ENCODE assay signal across 16 cellular contexts in genomic region chr19:49583239-49583638, GRCh38. TPM values are rescaled to one million over a fixed set of nuclear protein-coding genes. Genes with fewer than 3 reads are reported as not detected.
A peak's percentile ranks its signal among the peaks of the same experiment; 100 is the strongest.
DNase-seq lines count a peak whose midpoint lies in the region; ATAC-seq, FAIRE-seq and TF ChIP-seq lines count a peak whose summit lies in the region.
"Had no signal": no experiment of that assay in that cellular context is flagged by ENCODE, and none has a peak within 500 bp of the region (broad histone marks: within the 10 kb centered on the region; RNA-seq: fewer than 3 reads in every experiment).

No MANE protein-coding gene starts in this region.

- no peak overlapping the region for H4K8ac ChIP-seq in neuronal stem cell (ENCODE audit: low read depth, low read length)

- H3K27me3 Mint-ChIP-seq in CD4-positive, alpha-beta T cell, result no peaks in the 10 kb centered on the region
- H3K27me3 Mint-ChIP-seq: CD8-positive, alpha-beta memory T cell; IgD-negative memory B cell had no signal

- H2AK5ac ChIP-seq in neuronal stem cell (ENCODE audit: low read depth, low read length), result no peak overlapping the region

- peaks cover 4% of the 10 kb centered on the region for H3K36me3 Mint-ChIP-seq in CD4-positive, alpha-beta T cell (ENCODE audit: low read depth)
- H3K36me3 Mint-ChIP-seq: IgD-negative memory B cell had no signal

- intact Hi-C loops in HepG2 (cut with micrococcal nuclease; ENCODE audit: unreplicated experiment), result no loop called here
- intact Hi-C loops in right lobe of liver (cut with DNase I), result no loop called here
- intact Hi-C loops in CD4-positive, alpha-beta T cell (cut with DNase I, micrococcal nuclease), result loop anchor here in 1 of 2 experiments (10.0 kb wide), 1 partner anchor 358 kb away; no protein-coding TSS in a partner anchor

- H3K79me2 ChIP-seq in HepG2 (ENCODE audit: insufficient read depth, low read length) (peaks cover 19% of the 10 kb centered on the region), Karpas-422 (ENCODE audit: low read length) (peaks cover 19% of the 10 kb centered on the region)

- H3K4me1 Mint-ChIP-seq in CD4-positive, alpha-beta T cell (ENCODE audit: low read depth), result peaks cover 20% of the 10 kb centered on the region

- no peak overlapping the region for H3K4ac ChIP-seq in neuronal stem cell (ENCODE audit: low read length)

- no peak overlapping the region for H3K27ac Mint-ChIP-seq in CD4-positive, alpha-beta T cell
- H3K27ac Mint-ChIP-seq: CD8-positive, alpha-beta memory T cell; IgD-negative memory B cell had no signal

- CTCF ChIA-PET in HepG2 (lab: Yijun Ruan, JAX; ENCODE audit: low intra/inter-chr PET ratio, low total read pairs), result no interaction called here
- CTCF ChIA-PET in CD4-positive, alpha-beta T cell (lab: Charles Lee), result interaction anchor here (0.7 kb wide), 1 partner anchor 75 kb away, joined by 3 read pairs; no protein-coding TSS in a partner anchor

- H2BK120ac ChIP-seq in neuronal stem cell (ENCODE audit: low read depth, low read length), result no peak overlapping the region

- H3K9ac ChIP-seq in HepG2 (ENCODE audit: insufficient read depth, low read depth, low read length) (peak overlapping the region; percentile 30; the same call in 1 of the 2 replicates), Karpas-422 (ENCODE audit: low read length) (no peak overlapping the region), neuronal stem cell (ENCODE audit: low read depth, low read length, poor library complexity) (no peak overlapping the region)
- H3K9ac ChIP-seq: KMS-11 had no signal

- no peak overlapping the region for H3K18ac ChIP-seq in neuronal stem cell (ENCODE audit: low read length)

- no TSS peak for BruUV-seq in HepG2 (replicated peaks; lab: Mats Ljungman, UMichigan)

- H3K27ac ChIP-seq in HepG2 (ENCODE audit: extremely low read length, insufficient read depth, low read length) (no peak overlapping the region), right lobe of liver (no peak overlapping the region), Karpas-422 (ENCODE audit: low read length) (no peak overlapping the region), neuronal stem cell (replicated peaks; ENCODE audit: low read length) (no peak overlapping the region)
- H3K27ac ChIP-seq in CD4-positive, alpha-beta T cell (ENCODE audit: low read depth, low read length), result no peak overlapping the region
- H3K27ac ChIP-seq: KMS-11 had no signal

- H3K4me3 Mint-ChIP-seq in CD4-positive, alpha-beta T cell, result no peak overlapping the region
- H3K4me3 Mint-ChIP-seq: CD14-positive monocyte; CD8-positive, alpha-beta memory T cell had no signal

- TF ChIP-seq EP300 in HepG2 (IDR thresholded peaks at IDR 0.05; ENCODE audit: low read depth in 2 of 2, low read length in 2 of 2) (no peak), HepG2 (CRISPR knock-in tag; IDR thresholded peaks at IDR 0.05; ENCODE audit: borderline replicate concordance) (no peak)

- H3K9me3 ChIP-seq in HepG2 (ENCODE audit: low read length), result no peaks in the 10 kb centered on the region
- H3K9me3 ChIP-seq in right lobe of liver, result no peaks in the 10 kb centered on the region
- H3K9me3 ChIP-seq in Karpas-422 (ENCODE audit: low read length), result no peaks in the 10 kb centered on the region
- H3K9me3 ChIP-seq in neuronal stem cell (replicated peaks in 1 of 2; ENCODE audit: control insufficient read depth in 2 of 2, insufficient read depth in 1 of 2, low read depth in 1 of 2, low read length in 2 of 2), result no peaks in the 10 kb centered on the region
- no peaks in the 10 kb centered on the region for H3K9me3 ChIP-seq in CD4-positive, alpha-beta T cell (ENCODE audit: control insufficient read depth, low read length)
- H3K9me3 ChIP-seq: A549, Caco-2 had no signal

- H2AFZ ChIP-seq in HepG2 (ENCODE audit: low read length) (peak overlapping the region; percentile 63), Karpas-422 (ENCODE audit: low read length) (peak overlapping the region; percentile 14; the same call in 1 of the 2 replicates), neuronal stem cell (ENCODE audit: low read length) (peak overlapping the region; percentile 76)

- TF ChIP-seq POLR2A in HepG2 (IDR thresholded peaks at IDR 0.05; ENCODE audit: insufficient read depth in 1 of 2, low read depth in 2 of 2, low read length in 2 of 2) (no peak), right lobe of liver (IDR thresholded peaks at IDR 0.05) (no peak)

- no peak overlapping the region for H3K14ac ChIP-seq in neuronal stem cell (ENCODE audit: low read length)

- H3K4me3 ChIP-seq in HepG2 (replicated peaks in 1 of 3; ENCODE audit: insufficient read depth in 1 of 3, low read depth in 2 of 3, low read length in 3 of 3), result no peak overlapping the region
- no peak overlapping the region for H3K4me3 ChIP-seq in right lobe of liver
- no peak overlapping the region for H3K4me3 ChIP-seq in Karpas-422 (ENCODE audit: low read length)
- no peak overlapping the region for H3K4me3 ChIP-seq in neuronal stem cell (ENCODE audit: low read length in 2 of 2)
- H3K4me3 ChIP-seq: A549 had no signal

- no peak overlapping the region for H2BK12ac ChIP-seq in neuronal stem cell (ENCODE audit: low read length)

- no peak for FAIRE-seq in HepG2 (lab: Jason Lieb, UNC)
- FAIRE-seq: A549, GM19239, H54 had no signal

- H4K91ac ChIP-seq in neuronal stem cell (ENCODE audit: low read depth, low read length, poor library complexity), result no peak overlapping the region

- H3K36me3 ChIP-seq in HepG2 (replicated peaks in 1 of 2; ENCODE audit: control insufficient read depth in 1 of 2, insufficient read depth in 2 of 2, low read length in 2 of 2) (no peaks in the 10 kb centered on the region), right lobe of liver (no peaks in the 10 kb centered on the region), Karpas-422 (ENCODE audit: insufficient read depth, low read length) (no peaks in the 10 kb centered on the region), neuronal stem cell (replicated peaks in 1 of 2; ENCODE audit: control insufficient read depth in 2 of 2, insufficient read depth in 2 of 2, low read length in 2 of 2) (no peaks in the 10 kb centered on the region)

- H3K9me2 ChIP-seq in Karpas-422 (replicated peaks; ENCODE audit: insufficient read depth, low read length), result no peaks in the 10 kb centered on the region

- TF ChIP-seq CTCF in HepG2 (CRISPR knock-in tag; IDR thresholded peaks at IDR 0.05), result no peak
- TF ChIP-seq CTCF in right lobe of liver (IDR thresholded peaks at IDR 0.05), result no peak
- no peak for TF ChIP-seq CTCF in CD4-positive, alpha-beta T cell (IDR thresholded peaks at IDR 0.05)

- H4K20me1 ChIP-seq in HepG2 (ENCODE audit: insufficient read depth, low read length) (no peaks in the 10 kb centered on the region), Karpas-422 (ENCODE audit: insufficient read depth, low read depth, low read length) (no peaks in the 10 kb centered on the region)

- H3K4me2 ChIP-seq in HepG2 (ENCODE audit: low read depth, low read length), result peak overlapping the region; percentile 47; the same call in 1 of the 2 replicates
- H3K4me2 ChIP-seq in Karpas-422 (ENCODE audit: low read depth, low read length, poor library complexity, severe bottlenecking), result no peak overlapping the region
- no peak overlapping the region for H3K4me2 ChIP-seq in neuronal stem cell (ENCODE audit: insufficient read depth, low read length, poor library complexity, severe bottlenecking)
- H3K4me2 ChIP-seq: A549, KMS-11 had no signal

- WGBS in HepG2 (ENCODE audit: low lambda C conversion rate), result 3% methylated on average over 2 of the region's 2 CpGs
- WGBS in right lobe of liver (ENCODE audit: insufficient coverage, low coverage, low lambda C conversion rate, missing lambda C conversion rate), result 65% methylated on average over 2 of the region's 2 CpGs
- no CpG with 5 or more reads among the region's 2 CpGs for WGBS in neuronal stem cell (ENCODE audit: extremely low coverage in 2 of 2, insufficient read length in 2 of 2, insufficient replicate concordance in 1 of 2), 2 donors

- in situ Hi-C loops in HepG2 (cut with HindIII; ENCODE audit: extremely low pct_ligation_motif_present, low pct_unique_long_range_greater_than_20kb), result no loop called here

- H2BK5ac ChIP-seq in neuronal stem cell (ENCODE audit: low read length), result no peak overlapping the region

- H3K4me1 ChIP-seq in HepG2 (ENCODE audit: insufficient read depth, low read length), result peaks cover 35% of the 10 kb centered on the region
- H3K4me1 ChIP-seq in right lobe of liver, result peaks cover 0 to 17% (median 6%) of the 10 kb centered on the region in 4 donors
- H3K4me1 ChIP-seq in Karpas-422 (ENCODE audit: low read length), result peaks cover 20% of the 10 kb centered on the region
- H3K4me1 ChIP-seq in neuronal stem cell (ENCODE audit: control insufficient read depth in 2 of 2, insufficient read depth in 1 of 2, low read depth in 1 of 2, low read length in 2 of 2), result peaks cover 10 to 12% of the 10 kb centered on the region in 2 donors

- ATAC-seq in HepG2, result no peak
- no peak for ATAC-seq in right lobe of liver
- ATAC-seq in CD4-positive, alpha-beta T cell (ENCODE audit: poor library complexity), result no peak
- ATAC-seq: A549 had no signal

- peaks cover 4% of the 10 kb centered on the region for H3K79me1 ChIP-seq in neuronal stem cell (ENCODE audit: low read depth, low read length)

- TF ChIP-seq RAD21 in HepG2 (CRISPR knock-in tag; IDR thresholded peaks at IDR 0.05), result no peak

- H3K9me3 Mint-ChIP-seq in CD4-positive, alpha-beta T cell, result no peaks in the 10 kb centered on the region
- H3K9me3 Mint-ChIP-seq: CD14-positive monocyte; CD8-positive, alpha-beta memory T cell; IgD-negative memory B cell had no signal

- peak overlapping the region; percentile 28 for H2BK15ac ChIP-seq in neuronal stem cell (ENCODE audit: low read length)

- no peak for DNase-seq in HepG2 (ENCODE audit: low spot score)
- no peak for DNase-seq in right lobe of liver
- DNase-seq in Karpas-422, result no peak
- no peak for DNase-seq in neuronal stem cell (ENCODE audit: low spot score)
- DNase-seq in NCI-H748 treated with DMSO at 0.1 percent for 48 hours (lab: John Stamatoyannopoulos, UW), result no peak
- no peak for DNase-seq in CD4-positive, alpha-beta T cell
- DNase-seq: Caco-2; CD8-positive, alpha-beta memory T cell; DMS53; GF-D8 had no signal

- H3K23ac ChIP-seq in neuronal stem cell (ENCODE audit: low read depth, low read length, poor library complexity), result no peak overlapping the region

- H3K27me3 ChIP-seq in HepG2 (ENCODE audit: control insufficient read depth in 1 of 2, insufficient read depth in 2 of 2, low read length in 2 of 2) (peaks cover 0 to 5% of the 10 kb centered on the region in 2 experiments; a peak in 1 of 5 replicates), right lobe of liver (no peaks in the 10 kb centered on the region), Karpas-422 (ENCODE audit: low read length) (no peaks in the 10 kb centered on the region), neuronal stem cell (ENCODE audit: control insufficient read depth in 3 of 3, insufficient read depth in 3 of 3, low read depth in 1 of 3, low read length in 3 of 3) (no peaks in the 10 kb centered on the region)
- no peaks in the 10 kb centered on the region for H3K27me3 ChIP-seq in CD4-positive, alpha-beta T cell (ENCODE audit: control insufficient read depth, insufficient read depth, low read length)

- POLR2A ChIA-PET in HepG2 (lab: Yijun Ruan, JAX), result interaction anchor here (0.8 kb wide), 1 partner anchor 23 kb away, joined by 3 read pairs; no protein-coding TSS in a partner anchor
- POLR2A ChIA-PET in CD4-positive, alpha-beta T cell (lab: Charles Lee), result no interaction called here

RNA-seq across cellular contexts. Expression of gene PRRG2, which starts 2.1 kb away (rescaled TPM):
- total RNA-seq in HepG2 (2016; rRNA removed; fragmentation: Illumina TruSeq; extraction: Trizol), result 0.51 and 0.82 TPM in 2 replicates
- 1.1 and 1.6 TPM in 2 replicates for total RNA-seq in HepG2 (2016; cell fraction: cytosol; rRNA removed; fragmentation: Illumina TruSeq; extraction: Trizol; ENCODE audit: low read depth)
- total RNA-seq in HepG2 (2016; cell fraction: insoluble cytoplasmic fraction; rRNA removed; fragmentation: Illumina TruSeq; extraction: Trizol), result 0.43 and 0.97 TPM in 2 replicates
- total RNA-seq in HepG2 (2016; cell fraction: membrane; rRNA removed; fragmentation: Illumina TruSeq; extraction: Trizol), result 0.56 and 0.79 TPM in 2 replicates
- total RNA-seq in HepG2 (2016; cell fraction: nucleus; rRNA removed; fragmentation: Illumina TruSeq; extraction: Trizol), result 0.78 and 1.3 TPM in 2 replicates
- 0.64 and 0.66 TPM in 2 replicates for polyA plus RNA-seq in HepG2 (2011; rRNA removed)
- polyA plus RNA-seq in HepG2 (2011; cell fraction: cytosol; rRNA removed), result 0.69 and 0.98 TPM in 2 replicates
- 1.2 and 1.3 TPM in 2 replicates for polyA plus RNA-seq in HepG2 (2011; cell fraction: nucleus; rRNA removed)
- 0.49 and 0.83 TPM in 2 replicates for polyA plus RNA-seq in HepG2 (2012)
- 0.18 and 0.40 TPM in 2 replicates for polyA plus RNA-seq in HepG2 (2016; cell fraction: cytosol; fragmentation: Illumina TruSeq; extraction: Trizol; ENCODE audit: low read depth)
- 0.44 and 0.60 TPM in 2 replicates for polyA plus RNA-seq in HepG2 (2016; cell fraction: insoluble cytoplasmic fraction; fragmentation: Illumina TruSeq; extraction: Trizol; ENCODE audit: low read depth)
- polyA plus RNA-seq in HepG2 (2016; cell fraction: membrane; fragmentation: Illumina TruSeq; extraction: Trizol; ENCODE audit: low read depth), result 0.39 and 0.42 TPM in 2 replicates
- 0.57 and 2.1 TPM in 2 replicates for polyA plus RNA-seq in HepG2 (2016; cell fraction: nucleus; fragmentation: Illumina TruSeq; extraction: Trizol; ENCODE audit: insufficient read depth, low read depth)
- 0.84 and 1.8 TPM in 2 replicates for polyA minus RNA-seq in HepG2 (2011; rRNA and poly(A)+ RNA removed; ENCODE audit: low replicate concordance)
- polyA minus RNA-seq in HepG2 (2011; cell fraction: cytosol; rRNA and poly(A)+ RNA removed), result 0.44 and 0.99 TPM in 2 replicates
- 1.4 and 1.7 TPM in 2 replicates for polyA minus RNA-seq in HepG2 (2011; cell fraction: nucleus; rRNA and poly(A)+ RNA removed)
- total RNA-seq in right lobe of liver, result 1 to 10 TPM; 2.5 to 5.9 (median 3.1) TPM
- 1.3 and 3.8 TPM in 2 replicates for total RNA-seq in Karpas-422 (2014; rRNA removed; shearing (Covaris generic); ENCODE audit: low replicate concordance)
- 0.73 TPM for polyA plus RNA-seq in neuronal stem cell (2013, experiment 1 of 2)
- 1.00 TPM for polyA plus RNA-seq in neuronal stem cell (2013, experiment 2 of 2)
- under 1 TPM; 0.49 to 0.78 TPM for total RNA-seq in CD4-positive, alpha-beta T cell
- polyA plus RNA-seq: CD14-positive monocyte had no signal

RNA-seq across cellular contexts. Expression of gene NOSIP, which starts 2.9 kb away (rescaled TPM):
- total RNA-seq in HepG2 (2016; rRNA removed; fragmentation: Illumina TruSeq; extraction: Trizol) (78.0 and 81.4 TPM in 2 replicates), right lobe of liver (10 to 100 TPM; 16.2 to 31.9 (median 23.2) TPM)
- total RNA-seq in HepG2 (2016; cell fraction: cytosol; rRNA removed; fragmentation: Illumina TruSeq; extraction: Trizol; ENCODE audit: low read depth), result 40.9 and 41.1 TPM in 2 replicates
- 74.5 and 94.1 TPM in 2 replicates for total RNA-seq in HepG2 (2016; cell fraction: insoluble cytoplasmic fraction; rRNA removed; fragmentation: Illumina TruSeq; extraction: Trizol)
- total RNA-seq in HepG2 (2016; cell fraction: membrane; rRNA removed; fragmentation: Illumina TruSeq; extraction: Trizol), result 33.6 and 34.5 TPM in 2 replicates
- total RNA-seq in HepG2 (2016; cell fraction: nucleus; rRNA removed; fragmentation: Illumina TruSeq; extraction: Trizol), result 36.2 and 36.7 TPM in 2 replicates
- polyA plus RNA-seq in HepG2 (2011; rRNA removed), result 54.3 and 58.4 TPM in 2 replicates
- 53.5 and 96.5 TPM in 2 replicates for polyA plus RNA-seq in HepG2 (2011; cell fraction: cytosol; rRNA removed)
- 112 and 135 TPM in 2 replicates for polyA plus RNA-seq in HepG2 (2011; cell fraction: nucleus; rRNA removed)
- 35.5 and 41.6 TPM in 2 replicates for polyA plus RNA-seq in HepG2 (2012)
- 38.2 and 39.1 TPM in 2 replicates for polyA plus RNA-seq in HepG2 (2016; cell fraction: cytosol; fragmentation: Illumina TruSeq; extraction: Trizol; ENCODE audit: low read depth)
- polyA plus RNA-seq in HepG2 (2016; cell fraction: insoluble cytoplasmic fraction; fragmentation: Illumina TruSeq; extraction: Trizol; ENCODE audit: low read depth), result 86.7 and 88.4 TPM in 2 replicates
- 28.0 and 28.7 TPM in 2 replicates for polyA plus RNA-seq in HepG2 (2016; cell fraction: membrane; fragmentation: Illumina TruSeq; extraction: Trizol; ENCODE audit: low read depth)
- 63.0 and 67.6 TPM in 2 replicates for polyA plus RNA-seq in HepG2 (2016; cell fraction: nucleus; fragmentation: Illumina TruSeq; extraction: Trizol; ENCODE audit: insufficient read depth, low read depth)
- 91.2 and 148 TPM in 2 replicates for polyA minus RNA-seq in HepG2 (2011; rRNA and poly(A)+ RNA removed; ENCODE audit: low replicate concordance)
- 26.7 and 28.8 TPM in 2 replicates for polyA minus RNA-seq in HepG2 (2011; cell fraction: cytosol; rRNA and poly(A)+ RNA removed)
- 18.2 and 20.6 TPM in 2 replicates for polyA minus RNA-seq in HepG2 (2011; cell fraction: nucleus; rRNA and poly(A)+ RNA removed)
- 68.5 and 136 TPM in 2 replicates for total RNA-seq in Karpas-422 (2014; rRNA removed; shearing (Covaris generic); ENCODE audit: low replicate concordance)
- 44.8 TPM for polyA plus RNA-seq in neuronal stem cell (2013, experiment 1 of 2)
- polyA plus RNA-seq in neuronal stem cell (2013, experiment 2 of 2), result 45.0 TPM
- total RNA-seq in CD4-positive, alpha-beta T cell, result 100 to 1,000 TPM; 202 to 203 TPM

RNA-seq across cellular contexts. Expression of gene PRR12, which starts 7.7 kb away (rescaled TPM):
- total RNA-seq in HepG2 (2016; rRNA removed; fragmentation: Illumina TruSeq; extraction: Trizol) (1.5 and 1.6 TPM in 2 replicates), right lobe of liver (1 to 10 TPM; 4.0 to 8.5 (median 5.5) TPM)
- total RNA-seq in HepG2 (2016; cell fraction: cytosol; rRNA removed; fragmentation: Illumina TruSeq; extraction: Trizol; ENCODE audit: low read depth), result 1.2 TPM in 2 replicates
- 1.2 and 1.4 TPM in 2 replicates for total RNA-seq in HepG2 (2016; cell fraction: insoluble cytoplasmic fraction; rRNA removed; fragmentation: Illumina TruSeq; extraction: Trizol)
- total RNA-seq in HepG2 (2016; cell fraction: membrane; rRNA removed; fragmentation: Illumina TruSeq; extraction: Trizol), result 1.8 and 1.9 TPM in 2 replicates
- total RNA-seq in HepG2 (2016; cell fraction: nucleus; rRNA removed; fragmentation: Illumina TruSeq; extraction: Trizol), result 2.2 and 3.7 TPM in 2 replicates
- polyA plus RNA-seq in HepG2 (2011; rRNA removed), result 0.62 and 0.74 TPM in 2 replicates
- 0.22 and 0.24 TPM in 2 replicates for polyA plus RNA-seq in HepG2 (2011; cell fraction: cytosol; rRNA removed)
- 3.3 and 4.2 TPM in 2 replicates for polyA plus RNA-seq in HepG2 (2011; cell fraction: nucleus; rRNA removed)
- polyA plus RNA-seq in HepG2 (2012), result 5.1 and 5.6 TPM in 2 replicates
- polyA plus RNA-seq in HepG2 (2016; cell fraction: cytosol; fragmentation: Illumina TruSeq; extraction: Trizol; ENCODE audit: low read depth), result 0.41 and 0.69 TPM in 2 replicates
- polyA plus RNA-seq in HepG2 (2016; cell fraction: insoluble cytoplasmic fraction; fragmentation: Illumina TruSeq; extraction: Trizol; ENCODE audit: low read depth), result 4.8 and 6.1 TPM in 2 replicates
- polyA plus RNA-seq in HepG2 (2016; cell fraction: membrane; fragmentation: Illumina TruSeq; extraction: Trizol; ENCODE audit: low read depth), result 0.89 and 1.1 TPM in 2 replicates
- 11.5 and 11.7 TPM in 2 replicates for polyA plus RNA-seq in HepG2 (2016; cell fraction: nucleus; fragmentation: Illumina TruSeq; extraction: Trizol; ENCODE audit: insufficient read depth, low read depth)
- polyA minus RNA-seq in HepG2 (2011; rRNA and poly(A)+ RNA removed; ENCODE audit: low replicate concordance), result 0.98 and 1.4 TPM in 2 replicates
- 1.8 and 2.5 TPM in 2 replicates for polyA minus RNA-seq in HepG2 (2011; cell fraction: cytosol; rRNA and poly(A)+ RNA removed)
- 1.5 and 1.8 TPM in 2 replicates for polyA minus RNA-seq in HepG2 (2011; cell fraction: nucleus; rRNA and poly(A)+ RNA removed)
- total RNA-seq in Karpas-422 (2014; rRNA removed; shearing (Covaris generic); ENCODE audit: low replicate concordance), result 8.7 and 12.8 TPM in 2 replicates
- 16.0 TPM for polyA plus RNA-seq in neuronal stem cell (2013, experiment 1 of 2)
- 16.2 TPM for polyA plus RNA-seq in neuronal stem cell (2013, experiment 2 of 2)
- total RNA-seq in CD4-positive, alpha-beta T cell, result 10 to 100 TPM; 41.7 to 42.2 TPM

RNA-seq across cellular contexts. Expression of gene RCN3, which starts 55.4 kb away (rescaled TPM):
- total RNA-seq in HepG2 (2016; rRNA removed; fragmentation: Illumina TruSeq; extraction: Trizol) (1.7 and 10.1 TPM in 2 replicates), right lobe of liver (10 to 100 TPM in 3 of 6 experiments, 1 to 10 TPM in 3; 5.3 to 18.0 (median 10.9) TPM)
- 2.9 TPM in 2 replicates for total RNA-seq in HepG2 (2016; cell fraction: cytosol; rRNA removed; fragmentation: Illumina TruSeq; extraction: Trizol; ENCODE audit: low read depth)
- total RNA-seq in HepG2 (2016; cell fraction: insoluble cytoplasmic fraction; rRNA removed; fragmentation: Illumina TruSeq; extraction: Trizol), result 2.5 and 10.4 TPM in 2 replicates
- 3.9 and 4.3 TPM in 2 replicates for total RNA-seq in HepG2 (2016; cell fraction: membrane; rRNA removed; fragmentation: Illumina TruSeq; extraction: Trizol)
- 12.9 and 16.5 TPM in 2 replicates for total RNA-seq in HepG2 (2016; cell fraction: nucleus; rRNA removed; fragmentation: Illumina TruSeq; extraction: Trizol)
- 3.0 and 3.3 TPM in 2 replicates for polyA plus RNA-seq in HepG2 (2011; rRNA removed)
- polyA plus RNA-seq in HepG2 (2011; cell fraction: cytosol; rRNA removed), result 0.79 and 1.6 TPM in 2 replicates
- 33.2 and 45.9 TPM in 2 replicates for polyA plus RNA-seq in HepG2 (2011; cell fraction: nucleus; rRNA removed)
- polyA plus RNA-seq in HepG2 (2012), result 4.9 and 5.2 TPM in 2 replicates
- polyA plus RNA-seq in HepG2 (2016; cell fraction: cytosol; fragmentation: Illumina TruSeq; extraction: Trizol; ENCODE audit: low read depth), result 4.8 and 4.9 TPM in 2 replicates
- polyA plus RNA-seq in HepG2 (2016; cell fraction: insoluble cytoplasmic fraction; fragmentation: Illumina TruSeq; extraction: Trizol; ENCODE audit: low read depth), result 3.3 and 3.5 TPM in 2 replicates
- 4.3 and 6.1 TPM in 2 replicates for polyA plus RNA-seq in HepG2 (2016; cell fraction: membrane; fragmentation: Illumina TruSeq; extraction: Trizol; ENCODE audit: low read depth)
- polyA plus RNA-seq in HepG2 (2016; cell fraction: nucleus; fragmentation: Illumina TruSeq; extraction: Trizol; ENCODE audit: insufficient read depth, low read depth), result 61.4 and 74.8 TPM in 2 replicates
- 0.14 and 0.50 TPM in 2 replicates for polyA minus RNA-seq in HepG2 (2011; rRNA and poly(A)+ RNA removed; ENCODE audit: low replicate concordance)
- not detected in 2 replicates for polyA minus RNA-seq in HepG2 (2011; cell fraction: cytosol; rRNA and poly(A)+ RNA removed)
- 3.1 and 4.0 TPM in 2 replicates for polyA minus RNA-seq in HepG2 (2011; cell fraction: nucleus; rRNA and poly(A)+ RNA removed)
- 0.22 TPM in 1 of 2 replicates, not detected in the other for total RNA-seq in Karpas-422 (2014; rRNA removed; shearing (Covaris generic); ENCODE audit: low replicate concordance)
- polyA plus RNA-seq in neuronal stem cell (2013, experiment 1 of 2), result 6.8 TPM
- polyA plus RNA-seq in neuronal stem cell (2013, experiment 2 of 2), result 7.0 TPM
- total RNA-seq in CD4-positive, alpha-beta T cell, result 1 to 10 TPM; 4.8 to 7.8 TPM
- polyA plus RNA-seq: CD14-positive monocyte had no signal

RNA-seq across cellular contexts. Expression of gene RRAS, which starts 56.7 kb away (rescaled TPM):
- total RNA-seq in HepG2 (2016; rRNA removed; fragmentation: Illumina TruSeq; extraction: Trizol) (0.79 and 1.5 TPM in 2 replicates), right lobe of liver (10 to 100 TPM in 5 of 6 experiments, 1 to 10 TPM in 1; 8.5 to 16.4 (median 11.5) TPM)
- 1.7 and 2.4 TPM in 2 replicates for total RNA-seq in HepG2 (2016; cell fraction: cytosol; rRNA removed; fragmentation: Illumina TruSeq; extraction: Trizol; ENCODE audit: low read depth)
- 1.1 and 1.9 TPM in 2 replicates for total RNA-seq in HepG2 (2016; cell fraction: insoluble cytoplasmic fraction; rRNA removed; fragmentation: Illumina TruSeq; extraction: Trizol)
- 2.0 and 2.3 TPM in 2 replicates for total RNA-seq in HepG2 (2016; cell fraction: membrane; rRNA removed; fragmentation: Illumina TruSeq; extraction: Trizol)
- total RNA-seq in HepG2 (2016; cell fraction: nucleus; rRNA removed; fragmentation: Illumina TruSeq; extraction: Trizol), result 0.50 and 0.90 TPM in 2 replicates
- 12.0 and 13.5 TPM in 2 replicates for polyA plus RNA-seq in HepG2 (2011; rRNA removed)
- 14.5 and 18.3 TPM in 2 replicates for polyA plus RNA-seq in HepG2 (2011; cell fraction: cytosol; rRNA removed)
- polyA plus RNA-seq in HepG2 (2011; cell fraction: nucleus; rRNA removed), result 17.2 and 18.4 TPM in 2 replicates
- 4.8 and 7.4 TPM in 2 replicates for polyA plus RNA-seq in HepG2 (2012)
- 6.9 and 7.3 TPM in 2 replicates for polyA plus RNA-seq in HepG2 (2016; cell fraction: cytosol; fragmentation: Illumina TruSeq; extraction: Trizol; ENCODE audit: low read depth)
- 3.2 and 3.4 TPM in 2 replicates for polyA plus RNA-seq in HepG2 (2016; cell fraction: insoluble cytoplasmic fraction; fragmentation: Illumina TruSeq; extraction: Trizol; ENCODE audit: low read depth)
- 5.3 and 5.9 TPM in 2 replicates for polyA plus RNA-seq in HepG2 (2016; cell fraction: membrane; fragmentation: Illumina TruSeq; extraction: Trizol; ENCODE audit: low read depth)
- 2.4 and 2.6 TPM in 2 replicates for polyA plus RNA-seq in HepG2 (2016; cell fraction: nucleus; fragmentation: Illumina TruSeq; extraction: Trizol; ENCODE audit: insufficient read depth, low read depth)
- polyA minus RNA-seq in HepG2 (2011; rRNA and poly(A)+ RNA removed; ENCODE audit: low replicate concordance), result 5.3 and 19.9 TPM in 2 replicates
- polyA minus RNA-seq in HepG2 (2011; cell fraction: cytosol; rRNA and poly(A)+ RNA removed), result 1.6 and 3.0 TPM in 2 replicates
- 0.77 and 1.5 TPM in 2 replicates for polyA minus RNA-seq in HepG2 (2011; cell fraction: nucleus; rRNA and poly(A)+ RNA removed)
- total RNA-seq in Karpas-422 (2014; rRNA removed; shearing (Covaris generic); ENCODE audit: low replicate concordance), result 0.22 and 1.8 TPM in 2 replicates
- polyA plus RNA-seq in neuronal stem cell (2013, experiment 1 of 2), result 24.4 TPM
- 23.5 TPM for polyA plus RNA-seq in neuronal stem cell (2013, experiment 2 of 2)
- total RNA-seq in CD4-positive, alpha-beta T cell, result 1 to 10 TPM; 4.2 to 4.7 TPM

Comparison
In these comparisons a context has a peak if more than half of its experiments do, and no peak if none do; other contexts are left out.
1. H2AFZ ChIP-seq: peak in every context shown above with its lines; median percentile 76 in neuronal stem cell; 63 in HepG2; 14 in Karpas-422.